ENCODE assay signal across 10 cellular contexts in genomic region chr2:241595600-241596140, GRCh38. TPM values are rescaled to one million over a fixed set of nuclear protein-coding genes. Genes with fewer than 3 reads are reported as not detected.
DNase-seq lines count a peak whose midpoint lies in the region; ATAC-seq and TF ChIP-seq lines count a peak whose summit lies in the region.
"Had no signal": no experiment of that assay in that cellular context is flagged by ENCODE, and none has a peak within 500 bp of the region (broad histone marks: within the 10 kb centered on the region; RNA-seq: fewer than 3 reads in every experiment).

No MANE protein-coding gene starts in this region.

- H3K36me3 ChIP-seq in Caco-2 (ENCODE audit: control insufficient read depth, insufficient read depth, low read length), result no peaks in the 10 kb centered on the region

- peak; percentile 14 to 28 for DNase-seq in activated CD4-positive, alpha-beta T cell treated with anti-CD3 and anti-CD28 coated beads, Interleukin-2, amount 50 U/mL, for 48 hours
- no peak for DNase-seq in activated CD4-positive, alpha-beta T cell treated with anti-CD3 and anti-CD28 coated beads for 1 hour
- DNase-seq in cardiac fibroblast (ENCODE audit: low read depth in 2 of 2) (no peak), sciatic nerve (ENCODE audit: low spot score) (peak; percentile 51), Caco-2 (no peak)
- DNase-seq: activated naive CD8-positive, alpha-beta T cell treated with anti-CD3 and anti-CD28 coated beads, Interleukin-2, amount 50 U/mL, for 24 hours; gastrocnemius medialis had no signal

- no peaks in the 10 kb centered on the region for H3K9me3 ChIP-seq in Caco-2
- H3K9me3 ChIP-seq: gastrocnemius medialis had no signal

- TF ChIP-seq CTCF in cardiac fibroblast (IDR thresholded peaks at IDR 0.05; ENCODE audit: low read depth, low read length) (peak; percentile 25), Caco-2 (IDR thresholded peaks at IDR 0.05; ENCODE audit: insufficient read depth in 1 of 2, low read depth in 1 of 2, low read length in 1 of 2, severe bottlenecking in 1 of 2, unreplicated experiment in 1 of 2) (no peak)

- peaks cover 29% of the 10 kb centered on the region for H3K36me3 Mint-ChIP-seq in Caco-2 (ENCODE audit: insufficient read depth, unreplicated experiment)

- H3K9me3 Mint-ChIP-seq in Caco-2 (ENCODE audit: unreplicated experiment), result no peaks in the 10 kb centered on the region
- H3K9me3 Mint-ChIP-seq: activated naive CD8-positive, alpha-beta T cell treated with anti-CD3 and anti-CD28 coated beads, Interleukin-2, amount 50 U/mL, for 24 hours; CD4-positive, alpha-beta memory T cell; T-helper 2 cell treated with Interferon-gamma antibody and Interleukin-4, amounts not matched to agents 5 μg/mL and 100 μg/mL, for 36 hours had no signal

- H3K27me3 Mint-ChIP-seq in Caco-2 (ENCODE audit: insufficient read depth, unreplicated experiment), result no peaks in the 10 kb centered on the region
- H3K27me3 Mint-ChIP-seq: activated naive CD8-positive, alpha-beta T cell treated with anti-CD3 and anti-CD28 coated beads, Interleukin-2, amount 50 U/mL, for 24 hours; CD4-positive, alpha-beta memory T cell had no signal

- POLR2A ChIA-PET in Caco-2 (lab: Charles Lee), result no interaction called here

- intact Hi-C loops in sciatic nerve (cut with DNase I), result no loop called here
- intact Hi-C loops in Caco-2 (cut with micrococcal nuclease; ENCODE audit: unreplicated experiment), result no loop called here

- no peak overlapping the region for H3K27ac Mint-ChIP-seq in Caco-2 (ENCODE audit: unreplicated experiment)
- H3K27ac Mint-ChIP-seq: activated naive CD8-positive, alpha-beta T cell treated with anti-CD3 and anti-CD28 coated beads, Interleukin-2, amount 50 U/mL, for 24 hours; CD4-positive, alpha-beta memory T cell; T-helper 2 cell treated with Interferon-gamma antibody and Interleukin-4, amounts not matched to agents 5 μg/mL and 100 μg/mL, for 36 hours had no signal

- no TSS peak for BruUV-seq in Caco-2 (replicated peaks; lab: Mats Ljungman, UMichigan)

- CTCF ChIA-PET in Caco-2 (lab: Charles Lee), result no interaction called here

- H3K27me3 ChIP-seq in Caco-2 (replicated peaks; ENCODE audit: control insufficient read depth, insufficient read depth, low read length), result no peaks in the 10 kb centered on the region
- H3K27me3 ChIP-seq: gastrocnemius medialis had no signal

- H3K4me3 ChIP-seq in cardiac fibroblast (replicated peaks in 1 of 2; ENCODE audit: low read depth in 2 of 2, low read length in 2 of 2) (no peak overlapping the region), Caco-2 (ENCODE audit: low read depth, low read length) (no peak overlapping the region)
- H3K4me3 ChIP-seq: gastrocnemius medialis had no signal

- no peak overlapping the region for H3K4me3 Mint-ChIP-seq in Caco-2 (ENCODE audit: unreplicated experiment)
- H3K4me3 Mint-ChIP-seq: activated naive CD8-positive, alpha-beta T cell treated with anti-CD3 and anti-CD28 coated beads, Interleukin-2, amount 50 U/mL, for 24 hours; CD4-positive, alpha-beta memory T cell; T-helper 2 cell treated with Interferon-gamma antibody and Interleukin-4, amounts not matched to agents 5 μg/mL and 100 μg/mL, for 36 hours had no signal

- no peaks in the 10 kb centered on the region for H3K4me1 ChIP-seq in Caco-2

- no peaks in the 10 kb centered on the region for H3K4me1 Mint-ChIP-seq in Caco-2 (ENCODE audit: low read depth, unreplicated experiment)
- H3K4me1 Mint-ChIP-seq: activated naive CD8-positive, alpha-beta T cell treated with anti-CD3 and anti-CD28 coated beads, Interleukin-2, amount 50 U/mL, for 24 hours had no signal

- ATAC-seq in sciatic nerve (no peak), HG02884 (IDR thresholded peaks at IDR 0.05; ENCODE audit: unreplicated experiment) (no peak)
- ATAC-seq: activated naive CD8-positive, alpha-beta T cell treated with anti-CD3 and anti-CD28 coated beads, Interleukin-2, amount 50 U/mL, for 24 hours; gastrocnemius medialis had no signal

RNA-seq across cellular contexts. Expression of gene BOK, which starts 37.1 kb away (rescaled TPM):
- total RNA-seq in sciatic nerve, result 31.1 TPM
- 18.0 and 18.6 TPM in 2 replicates for total RNA-seq in Caco-2 (2022)
- total RNA-seq: CD4-positive, alpha-beta memory T cell had no signal

RNA-seq across cellular contexts. Expression of gene THAP4, which starts 41.3 kb away (rescaled TPM):
- total RNA-seq in sciatic nerve (37.7 TPM), Caco-2 (2022) (34.7 and 37.2 TPM in 2 replicates)

RNA-seq across cellular contexts. Expression of gene ATG4B, which starts 41.8 kb away (rescaled TPM):
- total RNA-seq in sciatic nerve (92.6 TPM), Caco-2 (2022) (94.5 and 101 TPM in 2 replicates)

Comparison
In these comparisons a context has a peak if more than half of its experiments do, and no peak if none do; other contexts are left out.
1. DNase-seq: peak in activated CD4-positive, alpha-beta T cell treated with anti-CD3 and anti-CD28 coated beads, Interleukin-2, amount 50 U/mL, for 48 hours (2 of 2) and sciatic nerve (single experiment); none in activated CD4-positive, alpha-beta T cell treated with anti-CD3 and anti-CD28 coated beads for 1 hour (single experiment), cardiac fibroblast (0 of 2) and Caco-2 (0 of 2).